Comparison of ENCODE assay signal across 26 cellular contexts in genomic region chr2:225479386-225479785, GRCh38.
"Had no signal": no experiment of that assay in that cellular context is flagged by ENCODE, and none has a peak within 500 bp of the region (broad histone marks: within the 10 kb centered on the region; RNA-seq: fewer than 3 reads in every experiment).

No MANE protein-coding gene starts in this region.

- H3K79me2 ChIP-seq: parathyroid adenoma had no signal

- FAIRE-seq: endothelial cell of umbilical vein had no signal

- H3K36me3 ChIP-seq: colonic mucosa, esophagus muscularis mucosa, gastroesophageal sphincter, heart right ventricle, left lung, neutrophil, sigmoid colon, spleen, thyroid gland had no signal

- H2AFZ ChIP-seq: parathyroid adenoma had no signal

- H3K4me3 ChIP-seq: colonic mucosa, esophagus muscularis mucosa, gastroesophageal sphincter, heart right ventricle, left lung, mucosa of descending colon, sigmoid colon, skin epidermis, spleen, thyroid gland had no signal

- H3K27me3 ChIP-seq: colonic mucosa, esophagus muscularis mucosa, foreskin keratinocyte, gastroesophageal sphincter, heart right ventricle, left lung, neutrophil, sigmoid colon, spleen, thyroid gland had no signal

- H3K27ac ChIP-seq: colonic mucosa, esophagus muscularis mucosa, foreskin keratinocyte, gastroesophageal sphincter, heart right ventricle, left lung, neutrophil, parathyroid adenoma, sigmoid colon, skin epidermis, spleen, thyroid gland had no signal

- H3K4me1 ChIP-seq: colonic mucosa, esophagus muscularis mucosa, foreskin keratinocyte, gastroesophageal sphincter, heart right ventricle, left lung, parathyroid adenoma, sigmoid colon, spleen, thyroid gland had no signal

- DNase-seq: colonic mucosa; effector CD8-positive, alpha-beta T cell; endodermal cell; foreskin keratinocyte; glutamatergic neuron; heart right ventricle; hippocampal formation; left cardiac atrium; left lung; mesenchymal stem cell; mucosa of descending colon; naive B cell; right cardiac atrium; sigmoid colon; spleen; stimulated activated CD4-positive, alpha-beta T cell treated with anti-CD3 and anti-CD28 coated beads, Interleukin-2, amount 100 ng/mL, for 48 hours; stimulated activated CD8-positive, alpha-beta memory T cell treated with anti-CD3 and anti-CD28 coated beads, Interleukin-4, amount 100 ng/mL, for 48 hours; stimulated activated naive CD4-positive, alpha-beta T cell; stimulated activated naive CD8-positive, alpha-beta T cell treated with anti-CD3 and anti-CD28 coated beads, Interleukin-15, amount 100 ng/mL, for 72 hours; thyroid gland had no signal

- H3K9me3 ChIP-seq: colonic mucosa, esophagus muscularis mucosa, gastroesophageal sphincter, heart right ventricle, left lung, mucosa of descending colon, neutrophil, sigmoid colon, spleen, thyroid gland had no signal
